In genomic region chr9:94002316-94003140, GRCh38 we compare ENCODE assay signal across 8 cellular contexts. TPM values are rescaled to one million over a fixed set of nuclear protein-coding genes. Genes with fewer than 3 reads are reported as not detected.
A peak's percentile ranks its signal among the peaks of the same experiment; 100 is the strongest.
DNase-seq lines count a peak whose midpoint lies in the region; ATAC-seq, FAIRE-seq and TF ChIP-seq lines count a peak whose summit lies in the region.

No MANE protein-coding gene starts in this region.

- H3K9me3 ChIP-seq in pancreas, result no peaks in the 10 kb centered on the region
- no peaks in the 10 kb centered on the region for H3K9me3 ChIP-seq in suprapubic skin

- TF ChIP-seq EP300 in suprapubic skin (IDR thresholded peaks at IDR 0.05), result no peak

- ATAC-seq in pancreas (peak in 3 of 4 donors; percentile 44 to 74 (median 52)), GM21381 (IDR thresholded peaks at IDR 0.05; ENCODE audit: unreplicated experiment) (no peak)

- DNase-seq in ELR (ENCODE audit: low read depth), result peak; percentile 60
- peak; percentile 78 for DNase-seq in NCI-H1092 treated with DMSO at 0.1 percent for 48 hours (lab: John Stamatoyannopoulos, UW)
- DNase-seq in SIG-M5 (lab: John Stamatoyannopoulos, UW), result peak; percentile 32
- peak; percentile 48 to 71 for DNase-seq in erythroblast (lab: John Stamatoyannopoulos, UW)
- DNase-seq in pancreas, result peak in 1 of 6 donors; percentile 30
- no peak for DNase-seq in suprapubic skin (ENCODE audit: low spot score in 2 of 2)

- no peaks in the 10 kb centered on the region for H3K36me3 ChIP-seq in pancreas
- H3K36me3 ChIP-seq in suprapubic skin, result no peaks in the 10 kb centered on the region

- WGBS in pancreas, 2 donors, result 35 to 40% methylated on average over 6 of the region's 6 CpGs
- 37% methylated on average over 6 of the region's 6 CpGs for WGBS in suprapubic skin

- no peak overlapping the region for H3K4me3 ChIP-seq in pancreas
- H3K4me3 ChIP-seq in suprapubic skin, result no peak overlapping the region

- FAIRE-seq in pancreas (lab: Jason Lieb, UNC), result no peak

- TF ChIP-seq POLR2A in erythroblast (IDR thresholded peaks at IDR 0.05; ENCODE audit: low read length) (no peak), suprapubic skin (IDR thresholded peaks at IDR 0.05) (no peak)

- H3K27me3 ChIP-seq in pancreas (no peaks in the 10 kb centered on the region), suprapubic skin (peaks cover 3% of the 10 kb centered on the region)

- TF ChIP-seq CTCF in 22Rv1 (IDR thresholded peaks at IDR 0.05), result peak; percentile 90
- peak in 3 of 4 donors; percentile 33 to 41 (median 33) for TF ChIP-seq CTCF in pancreas (IDR thresholded peaks at IDR 0.05)
- TF ChIP-seq CTCF in suprapubic skin (IDR thresholded peaks at IDR 0.05), result peak in 1 of 2 donors; percentile 22

- no peaks in the 10 kb centered on the region for H3K4me1 ChIP-seq in pancreas
- H3K4me1 ChIP-seq in suprapubic skin, result no peaks in the 10 kb centered on the region

- H3K27ac ChIP-seq in 22Rv1 (no peak overlapping the region), pancreas (no peak overlapping the region), suprapubic skin (no peak overlapping the region)

- intact Hi-C loops in pancreas (cut with DNase I), result no loop called here

RNA-seq across cellular contexts. Expression of gene BARX1, which starts 47.4 kb away (rescaled TPM):
- 1 to 10 TPM in 1 of 6 donors, under 1 TPM in 2, not detected in 3; 0.19 to 1.1 (median 0.35) TPM for total RNA-seq in pancreas
- polyA plus RNA-seq in pancreas, result 1 to 10 TPM; 1.2 to 3.7 TPM
- total RNA-seq in suprapubic skin, result not detected

Comparison
In these comparisons a context has a peak if more than half of its experiments do, and no peak if none do; other contexts are left out.
1. DNase-seq: peak in ELR (single experiment), NCI-H1092 treated with DMSO at 0.1 percent for 48 hours (single experiment), SIG-M5 (single experiment) and erythroblast (2 of 2); none in suprapubic skin (0 of 2).